In genomic region chr13:43058318-43058674, GRCh38 we compare ENCODE assay signal across 8 cellular contexts. TPM values are rescaled to one million over a fixed set of nuclear protein-coding genes. Genes with fewer than 3 reads are reported as not detected.
DNase-seq lines count a peak whose midpoint lies in the region; ATAC-seq, FAIRE-seq and TF ChIP-seq lines count a peak whose summit lies in the region.

No MANE protein-coding gene starts in this region.

- no peaks in the 10 kb centered on the region for H3K9me1 ChIP-seq in keratinocyte (ENCODE audit: control insufficient read depth, extremely low read depth, insufficient read depth, low read length)

- peaks cover 24% of the 10 kb centered on the region for H3K4me1 Mint-ChIP-seq in activated T-cell treated with anti-CD3 and anti-CD28 coated beads, Interleukin-2, amount 50 U/mL, for 72 hours (ENCODE audit: low read depth)

- H3K4me1 ChIP-seq in DND-41 (ENCODE audit: insufficient read depth, low read length) (peaks cover 50% of the 10 kb centered on the region), keratinocyte (ENCODE audit: control insufficient read depth, extremely low read depth, insufficient read depth, low read length) (peaks cover 54% of the 10 kb centered on the region)

- ATAC-seq in DND-41 (ENCODE audit: insufficient read depth, low read depth), result no peak; the same call in 2 of the 3 replicates
- ATAC-seq in HG03442 (IDR thresholded peaks at IDR 0.05; ENCODE audit: unreplicated experiment), result peak; percentile 46
- ATAC-seq in activated T-cell treated with anti-CD3 and anti-CD28 coated beads, Interleukin-2, amount 50 U/mL, for 72 hours (replicated peaks in 1 of 2), result peak; percentile 69 to 71
- ATAC-seq in GM18870 (IDR thresholded peaks at IDR 0.05; ENCODE audit: unreplicated experiment), result no peak
- no peak for ATAC-seq in HG03378 (IDR thresholded peaks at IDR 0.05; ENCODE audit: unreplicated experiment)
- ATAC-seq in HG03457 (IDR thresholded peaks at IDR 0.05; ENCODE audit: unreplicated experiment), result no peak

- no peaks in the 10 kb centered on the region for H3K27me3 Mint-ChIP-seq in activated T-cell treated with anti-CD3 and anti-CD28 coated beads, Interleukin-2, amount 50 U/mL, for 72 hours (ENCODE audit: low read depth)

- H3K27ac Mint-ChIP-seq in activated T-cell treated with anti-CD3 and anti-CD28 coated beads, Interleukin-2, amount 50 U/mL, for 72 hours, result no peak overlapping the region

- no peak for DNase-seq in DND-41
- peak; percentile 52 to 60 for DNase-seq in activated T-cell treated with anti-CD3 and anti-CD28 coated beads, Interleukin-2, amount 50 U/mL, for 72 hours
- peak; percentile 95 for DNase-seq in keratinocyte (ENCODE audit: low read depth, low spot score)
- no peak for DNase-seq in DMS53 treated with DMSO at 0.1 percent for 48 hours (lab: John Stamatoyannopoulos, UW; ENCODE audit: unreplicated experiment)

- H3K9ac ChIP-seq in DND-41 (ENCODE audit: low read depth, low read length) (no peak overlapping the region), keratinocyte (ENCODE audit: control insufficient read depth, extremely low read depth, insufficient read depth, low read length) (peak overlapping the region; percentile 53)

- peak overlapping the region; percentile 37; the same call in 1 of the 2 replicates for H3K27ac ChIP-seq in DND-41 (ENCODE audit: low read length)
- peak overlapping the region; percentile 87 for H3K27ac ChIP-seq in keratinocyte (ENCODE audit: control insufficient read depth, insufficient read depth, low read length)

- peaks cover 0 to 8% of the 10 kb centered on the region in 2 donors for H3K36me3 Mint-ChIP-seq in activated T-cell treated with anti-CD3 and anti-CD28 coated beads, Interleukin-2, amount 50 U/mL, for 72 hours (ENCODE audit: insufficient read depth in 2 of 2)

- H2AFZ ChIP-seq in DND-41 (ENCODE audit: low read depth, low read length) (no peak overlapping the region), keratinocyte (ENCODE audit: control insufficient read depth, low read length) (no peak overlapping the region)

- H3K36me3 ChIP-seq in DND-41 (ENCODE audit: insufficient read depth, low read length) (no peaks in the 10 kb centered on the region), keratinocyte (ENCODE audit: control insufficient read depth in 2 of 2, extremely low read depth in 1 of 2, insufficient read depth in 2 of 2, low read length in 2 of 2) (peaks cover 0 to 6% of the 10 kb centered on the region in 2 experiments)

- peak overlapping the region in 1 of 2 donors; percentile 64 for H3K4me3 Mint-ChIP-seq in activated T-cell treated with anti-CD3 and anti-CD28 coated beads, Interleukin-2, amount 50 U/mL, for 72 hours

- dilution Hi-C loops in keratinocyte (cut with MboI; ENCODE audit: extremely low pct_ligation_motif_present, low sequenced_read_pairs), result no loop called here

- no peak overlapping the region for H3K4me3 ChIP-seq in DND-41 (ENCODE audit: low read depth in 1 of 2, low read length in 2 of 2)
- H3K4me3 ChIP-seq in keratinocyte (ENCODE audit: control insufficient read depth in 2 of 3, extremely low read depth in 1 of 3, insufficient read depth in 2 of 3, low read depth in 1 of 3, low read length in 3 of 3), result no peak overlapping the region

- TF ChIP-seq CTCF in DND-41 (IDR thresholded peaks at IDR 0.05; ENCODE audit: borderline replicate concordance, extremely low read depth, low read length, poor library complexity, severe bottlenecking), result no peak
- no peak for TF ChIP-seq CTCF in keratinocyte (optimal IDR thresholded peaks at IDR 0.05 in 1 of 3, IDR thresholded peaks at IDR 0.05 in 1 of 3, conservative IDR thresholded peaks at IDR 0.05 in 1 of 3; ENCODE audit: extremely low read depth in 1 of 3, insufficient read depth in 2 of 3, low read length in 3 of 3)

- peak overlapping the region; percentile 45; the same call in 1 of the 2 replicates for H3K4me2 ChIP-seq in DND-41 (ENCODE audit: insufficient read depth, low read length)
- H3K4me2 ChIP-seq in keratinocyte (ENCODE audit: control insufficient read depth, extremely low read depth, insufficient read depth, low read depth, low read length), result peak overlapping the region; percentile 76

- H3K79me2 ChIP-seq in DND-41 (ENCODE audit: insufficient read depth, low read length) (no peaks in the 10 kb centered on the region; the same call in 1 of the 2 replicates), keratinocyte (ENCODE audit: control insufficient read depth, insufficient read depth, low read length) (peaks cover 54% of the 10 kb centered on the region)

- H3K9me3 Mint-ChIP-seq in activated T-cell treated with anti-CD3 and anti-CD28 coated beads, Interleukin-2, amount 50 U/mL, for 72 hours, result no peaks in the 10 kb centered on the region

- no peaks in the 10 kb centered on the region for H3K9me3 ChIP-seq in DND-41 (ENCODE audit: insufficient read depth, low read length, severe bottlenecking)
- no peaks in the 10 kb centered on the region for H3K9me3 ChIP-seq in keratinocyte (ENCODE audit: control insufficient read depth, low read depth, low read length)

- H4K20me1 ChIP-seq in DND-41 (ENCODE audit: insufficient read depth, low read length) (no peaks in the 10 kb centered on the region), keratinocyte (ENCODE audit: control insufficient read depth, extremely low read depth, insufficient read depth, low read length) (no peaks in the 10 kb centered on the region)

- H3K27me3 ChIP-seq in DND-41 (ENCODE audit: insufficient read depth, low read length, poor library complexity), result no peaks in the 10 kb centered on the region
- H3K27me3 ChIP-seq in keratinocyte (ENCODE audit: control insufficient read depth, extremely low read depth, insufficient read depth, low read length), result no peaks in the 10 kb centered on the region

- peak; percentile 93 for FAIRE-seq in keratinocyte (lab: Jason Lieb, UNC)

RNA-seq across cellular contexts. Expression of gene DNAJC15, which starts 34.9 kb away (rescaled TPM):
- 10 to 100 TPM; 20.2 to 23.5 TPM for total RNA-seq in activated T-cell treated with anti-CD3 and anti-CD28 coated beads, Interleukin-2, amount 50 U/mL, for 72 hours
- 38.5 to 43.2 TPM (median 39.6 TPM) in 3 replicates for polyA plus RNA-seq in keratinocyte
- 64.8 TPM for polyA plus RNA-seq in keratinocyte (2011; ENCODE audit: low read depth)
- 22.0 and 31.9 TPM in 2 replicates for polyA plus RNA-seq in keratinocyte (2011; cell fraction: cytosol; rRNA removed)
- polyA plus RNA-seq in keratinocyte (2011; cell fraction: nucleus; rRNA removed), result 13.3 and 14.5 TPM in 2 replicates
- polyA plus RNA-seq in keratinocyte (2012; ENCODE audit: low replicate concordance), result 16.7 and 33.0 TPM in 2 replicates
- 19.0 to 25.1 TPM (median 21.8 TPM) in 3 replicates for polyA minus RNA-seq in keratinocyte
- 28.0 TPM for polyA minus RNA-seq in keratinocyte (2011; cell fraction: cytosol; rRNA and poly(A)+ RNA removed)
- polyA minus RNA-seq in keratinocyte (2011; cell fraction: nucleus; rRNA and poly(A)+ RNA removed), result 5.3 and 8.4 TPM in 2 replicates

Comparison
In these comparisons a context has a peak if more than half of its experiments do, and no peak if none do; other contexts are left out.
1. ATAC-seq: peak in HG03442 (single experiment) and activated T-cell treated with anti-CD3 and anti-CD28 coated beads, Interleukin-2, amount 50 U/mL, for 72 hours (2 of 2); none in DND-41 (single experiment), GM18870 (single experiment), HG03378 (single experiment) and HG03457 (single experiment).
2. DNase-seq: peak in activated T-cell treated with anti-CD3 and anti-CD28 coated beads, Interleukin-2, amount 50 U/mL, for 72 hours (2 of 2) and keratinocyte (single experiment); none in DND-41 (single experiment) and DMS53 treated with DMSO at 0.1 percent for 48 hours (single experiment).